In genomic region chr7:107989618-107990373, GRCh38 we compare ENCODE assay signal across 16 cellular contexts. TPM values are rescaled to one million over a fixed set of nuclear protein-coding genes. Genes with fewer than 3 reads are reported as not detected.
A peak's percentile ranks its signal among the peaks of the same experiment; 100 is the strongest.
DNase-seq lines count a peak whose midpoint lies in the region; ATAC-seq, FAIRE-seq and TF ChIP-seq lines count a peak whose summit lies in the region.
"Had no signal": no experiment of that assay in that cellular context is flagged by ENCODE, and none has a peak within 500 bp of the region (broad histone marks: within the 10 kb centered on the region; RNA-seq: fewer than 3 reads in every experiment).

No MANE protein-coding gene starts in this region.

- H3K27me3 ChIP-seq in IMR-90 (ENCODE audit: control insufficient read depth, insufficient read depth, low read length), result no peaks in the 10 kb centered on the region
- H3K27me3 ChIP-seq in endothelial cell of umbilical vein (ENCODE audit: control insufficient read depth in 2 of 2, insufficient read depth in 2 of 2, low read length in 2 of 2), result no peaks in the 10 kb centered on the region
- no peaks in the 10 kb centered on the region for H3K27me3 ChIP-seq in neural cell (ENCODE audit: insufficient read depth, low read depth, low read length)

- H3K4ac ChIP-seq in IMR-90 (ENCODE audit: low read depth, low read length), result peak overlapping the region; percentile 71

- ATAC-seq in IMR-90 (ENCODE audit: low read depth) (peak; percentile 65), HG02884 (IDR thresholded peaks at IDR 0.05; ENCODE audit: unreplicated experiment) (no peak), GM21619 (IDR thresholded peaks at IDR 0.05; ENCODE audit: unreplicated experiment) (no peak)

- H3K9ac ChIP-seq in IMR-90 (ENCODE audit: low read depth, low read length) (no peak overlapping the region), endothelial cell of umbilical vein (replicated peaks; ENCODE audit: extremely low read depth, insufficient read depth, low read length) (peak overlapping the region; percentile 24), neural cell (ENCODE audit: low read length) (no peak overlapping the region)

- H3K4me2 ChIP-seq in IMR-90 (ENCODE audit: low read depth, low read length) (no peak overlapping the region), endothelial cell of umbilical vein (ENCODE audit: insufficient read depth, low read length) (no peak overlapping the region), neural cell (ENCODE audit: low read length) (no peak overlapping the region)

- H3K79me2 ChIP-seq in endothelial cell of umbilical vein (ENCODE audit: control insufficient read depth, insufficient read depth, low read length) (peaks cover 85% of the 10 kb centered on the region), neural cell (replicated peaks; ENCODE audit: insufficient read depth, low read length) (no peaks in the 10 kb centered on the region)

- H2BK5ac ChIP-seq in IMR-90 (ENCODE audit: low read depth, low read length, poor library complexity, severe bottlenecking), result no peak overlapping the region

- TF ChIP-seq EP300 in neural cell (conservative IDR thresholded peaks at IDR 0.05; ENCODE audit: poor library complexity, severe bottlenecking), result no peak

- H3K14ac ChIP-seq in IMR-90 (replicated peaks; ENCODE audit: low read depth, low read length), result no peak overlapping the region

- H2BK20ac ChIP-seq in IMR-90 (ENCODE audit: low read depth, low read length), result no peak overlapping the region

- H3F3A ChIP-seq in neural cell (ENCODE audit: insufficient read depth, low read length, poor library complexity, severe bottlenecking), result no peaks in the 10 kb centered on the region

- DNase-seq in A172 (ENCODE audit: low spot score), result peak; percentile 67
- peak; percentile 78 for DNase-seq in IMR-90
- peak; percentile 48 for DNase-seq in endothelial cell of umbilical vein (ENCODE audit: low read depth, low spot score)
- DNase-seq in cerebellum (ENCODE audit: low spot score), result no peak
- no peak for DNase-seq in NCI-H2029 treated with DMSO at 0.1 percent for 48 hours (lab: John Stamatoyannopoulos, UW)
- DNase-seq: ACHN; activated CD8-positive, alpha-beta memory T cell treated with anti-CD3 and anti-CD28 coated beads, Interleukin-2, amount 50 U/mL, for 4 hours; effector CD8-positive, alpha-beta T cell; NCI-H510A treated with DMSO at 0.1 percent for 48 hours; trophoblast cell had no signal

- no peak overlapping the region for H2AFZ ChIP-seq in IMR-90 (replicated peaks; ENCODE audit: low read length, poor library complexity)
- no peak overlapping the region for H2AFZ ChIP-seq in endothelial cell of umbilical vein (ENCODE audit: low read depth, low read length)
- H2AFZ ChIP-seq in neural cell (ENCODE audit: low read depth, low read length), result no peak overlapping the region

- peaks cover 17% of the 10 kb centered on the region; the same call in 1 of the 2 replicates for H3K9me1 ChIP-seq in IMR-90 (ENCODE audit: insufficient read depth, low read length)
- H3K9me1 ChIP-seq in endothelial cell of umbilical vein (replicated peaks; ENCODE audit: control insufficient read depth, extremely low read depth, insufficient read depth, low read length), result no peaks in the 10 kb centered on the region

- intact Hi-C loops in IMR-90 (cut with micrococcal nuclease), result no loop called here
- intact Hi-C loops in endothelial cell of umbilical vein (cut with micrococcal nuclease), result loop anchor here (10.0 kb wide), 1 partner anchor 245 kb away; the partner anchor contains the start of gene CBLL1

- H3K36me3 ChIP-seq in IMR-90 (ENCODE audit: control insufficient read depth, insufficient read depth, low read length) (peaks cover 69% of the 10 kb centered on the region), endothelial cell of umbilical vein (ENCODE audit: control insufficient read depth in 2 of 2, extremely low read depth in 1 of 2, insufficient read depth in 2 of 2, low read length in 2 of 2) (peaks cover 42 to 61% of the 10 kb centered on the region in 2 experiments), neural cell (ENCODE audit: insufficient read depth, low read length) (no peaks in the 10 kb centered on the region)

- POLR2A ChIA-PET in IMR-90 (lab: Charles Lee; ENCODE audit: unreplicated experiment), result no interaction called here
- POLR2A ChIA-PET in endothelial cell of umbilical vein (lab: Charles Lee), result no interaction called here

- H3K27ac ChIP-seq in IMR-90 (ENCODE audit: insufficient read depth, low read length) (no peak overlapping the region), endothelial cell of umbilical vein (ENCODE audit: insufficient read depth, low read depth, low read length) (peak overlapping the region; percentile 41), neural cell (ENCODE audit: low read length) (peak overlapping the region; percentile 62)

- no peak overlapping the region for H2BK15ac ChIP-seq in IMR-90 (ENCODE audit: low read depth, low read length)

- no peaks in the 10 kb centered on the region for H3K9me3 ChIP-seq in IMR-90 (ENCODE audit: control insufficient read depth, insufficient read depth, low read length)
- no peaks in the 10 kb centered on the region for H3K9me3 ChIP-seq in endothelial cell of umbilical vein (replicated peaks; ENCODE audit: control insufficient read depth, insufficient read depth, low read length)
- no peaks in the 10 kb centered on the region for H3K9me3 ChIP-seq in neural cell (ENCODE audit: low read length)
- H3K9me3 ChIP-seq: HAP-1 had no signal

- H3K18ac ChIP-seq in IMR-90 (ENCODE audit: low read depth, low read length), result 0 out of 2 replicates have a peak overlapping the region, but pooled peaks have one; percentile 9

- no peak overlapping the region for H4K8ac ChIP-seq in IMR-90 (ENCODE audit: low read depth in 2 of 2, low read length in 2 of 2)

- H3K23ac ChIP-seq in IMR-90 (ENCODE audit: low read depth, low read length), result no peak overlapping the region

- no peak for TF ChIP-seq CTCF in IMR-90 (conservative IDR thresholded peaks at IDR 0.05; ENCODE audit: low read depth, low read length)
- no peak for TF ChIP-seq CTCF in endothelial cell of umbilical vein (IDR thresholded peaks at IDR 0.05; ENCODE audit: extremely low read depth in 1 of 2, insufficient read depth in 1 of 2, low read depth in 1 of 2, low read length in 2 of 2)
- no peak for TF ChIP-seq CTCF in neural cell (IDR thresholded peaks at IDR 0.05; ENCODE audit: poor library complexity, severe bottlenecking)

- TF ChIP-seq RAD21 in IMR-90 (IDR thresholded peaks at IDR 0.05; ENCODE audit: low read length), result no peak
- no peak for TF ChIP-seq RAD21 in neural cell (conservative IDR thresholded peaks at IDR 0.05)

- BruUV-seq in IMR-90 (replicated peaks; lab: Mats Ljungman, UMichigan) (no TSS peak), endothelial cell of umbilical vein (replicated peaks; lab: Mats Ljungman, UMichigan) (no TSS peak)

- H2BK120ac ChIP-seq in IMR-90 (ENCODE audit: low read depth, low read length), result no peak overlapping the region

- H2AK9ac ChIP-seq in IMR-90 (replicated peaks; ENCODE audit: low read depth, low read length, poor library complexity), result no peak overlapping the region

- peaks cover 6% of the 10 kb centered on the region for H3K4me1 ChIP-seq in IMR-90 (ENCODE audit: control insufficient read depth, insufficient read depth, low read length)
- H3K4me1 ChIP-seq in endothelial cell of umbilical vein (ENCODE audit: control insufficient read depth, extremely low read depth, insufficient read depth, low read length), result peaks cover 25% of the 10 kb centered on the region

- H3K79me1 ChIP-seq in IMR-90 (ENCODE audit: low read depth in 1 of 2, low read length in 2 of 2), result peaks cover 20 to 49% of the 10 kb centered on the region in 2 experiments

- dilution Hi-C loops in IMR-90 (cut with HindIII; ENCODE audit: low sequenced_read_pairs, unreplicated experiment) (no loop called here), endothelial cell of umbilical vein (cut with MboI; ENCODE audit: extremely low pct_ligation_motif_present, low sequenced_read_pairs) (no loop called here)

- no peak overlapping the region for H4K91ac ChIP-seq in IMR-90 (ENCODE audit: insufficient read depth, low read depth, low read length)

- no peak overlapping the region for H4K5ac ChIP-seq in IMR-90 (ENCODE audit: low read depth, low read length)

- H4K20me1 ChIP-seq in IMR-90 (ENCODE audit: insufficient read depth, low read length), result peaks cover 19% of the 10 kb centered on the region; the same call in 1 of the 2 replicates
- H4K20me1 ChIP-seq in endothelial cell of umbilical vein (replicated peaks; ENCODE audit: control insufficient read depth, extremely low read depth, insufficient read depth, low read length), result peaks cover 2% of the 10 kb centered on the region
- no peaks in the 10 kb centered on the region for H4K20me1 ChIP-seq in neural cell (ENCODE audit: insufficient read depth)

- no peak overlapping the region for H2AK5ac ChIP-seq in IMR-90 (ENCODE audit: low read depth, low read length)

- CTCF ChIA-PET in IMR-90 (lab: Yijun Ruan, JAX) (no interaction called here), endothelial cell of umbilical vein (lab: Charles Lee) (interaction anchor here (1.0 to 2.5 kb wide), 4 partner anchors 9 to 156 kb away, joined by 4 to 17 read pairs (median 4); no protein-coding TSS in a partner anchor)

- no peak for FAIRE-seq in endothelial cell of umbilical vein (lab: Jason Lieb, UNC)
- FAIRE-seq: GM12891 had no signal

- H3K56ac ChIP-seq in IMR-90 (ENCODE audit: extremely low read depth, insufficient read depth, low read length), result no peak overlapping the region

- no peak for TF ChIP-seq POLR2A in IMR-90 (IDR thresholded peaks at IDR 0.05; ENCODE audit: low read depth, low read length)
- TF ChIP-seq POLR2A in endothelial cell of umbilical vein (IDR thresholded peaks at IDR 0.05; ENCODE audit: low read depth, low read length), result peak; percentile 29

- in situ Hi-C loops in IMR-90 (cut with MboI; ENCODE audit: low sequenced_read_pairs), result no loop called here

- H3K4me3 ChIP-seq in IMR-90 (ENCODE audit: insufficient read depth, low read depth, low read length) (no peak overlapping the region), endothelial cell of umbilical vein (replicated peaks in 1 of 3; ENCODE audit: insufficient read depth in 1 of 3, low read depth in 1 of 3, low read length in 3 of 3) (no peak overlapping the region), neural cell (ENCODE audit: low read length) (peak overlapping the region; percentile 24)
- H3K4me3 ChIP-seq: HAP-1, skin epidermis had no signal

- WGBS in IMR-90 (ENCODE audit: extremely low coverage in 2 of 2, insufficient read length in 1 of 2), 2 experiments, result 100% methylated on average over 1 of the region's 9 CpGs; no CpG with 5 or more reads in 1 of the 2 experiments

- H3K9me2 ChIP-seq in neural cell (ENCODE audit: insufficient read depth, low read length), result no peaks in the 10 kb centered on the region

RNA-seq across cellular contexts. Expression of gene LAMB1, which starts 13.2 kb away (rescaled TPM):
- 133 and 151 TPM in 2 replicates for total RNA-seq in A172 (2014; rRNA removed; shearing (Covaris generic))
- 117 TPM in 2 replicates for total RNA-seq in IMR-90 (2012; rRNA removed)
- 97.5 and 114 TPM in 2 replicates for polyA plus RNA-seq in IMR-90 (2012; rRNA removed)
- polyA plus RNA-seq in IMR-90 (2012; cell fraction: cytosol; rRNA removed), result 83.3 and 90.8 TPM in 2 replicates
- 304 and 403 TPM in 2 replicates for polyA plus RNA-seq in IMR-90 (2012; cell fraction: nucleus; rRNA removed; ENCODE audit: low replicate concordance)
- total RNA-seq in endothelial cell of umbilical vein, result 703 and 734 TPM in 2 replicates
- polyA plus RNA-seq in endothelial cell of umbilical vein, result 588 and 591 TPM in 2 replicates
- polyA plus RNA-seq in endothelial cell of umbilical vein (2011; cell fraction: cytosol; rRNA removed), result 325 and 368 TPM in 2 replicates
- polyA plus RNA-seq in endothelial cell of umbilical vein (2011; cell fraction: nucleus; rRNA removed), result 2,332 and 2,533 TPM in 2 replicates
- polyA plus RNA-seq in endothelial cell of umbilical vein (2012), result 625 and 739 TPM in 2 replicates
- polyA minus RNA-seq in endothelial cell of umbilical vein, result 1,649 and 1,751 TPM in 2 replicates
- polyA minus RNA-seq in endothelial cell of umbilical vein (2011; cell fraction: cytosol; rRNA and poly(A)+ RNA removed), result 25.5 TPM
- polyA minus RNA-seq in endothelial cell of umbilical vein (2011; cell fraction: nucleus; rRNA and poly(A)+ RNA removed), result 1,355 and 1,366 TPM in 2 replicates
- 2.5 and 7.6 TPM in 2 replicates for polyA plus RNA-seq in neural cell
- polyA minus RNA-seq in neural cell, result 4.1 and 5.8 TPM in 2 replicates
- 87.2 TPM for total RNA-seq in cerebellum

Comparison
In these comparisons a context has a peak if more than half of its experiments do, and no peak if none do; other contexts are left out.
1. DNase-seq: peak in A172 (single experiment), IMR-90 (single experiment) and endothelial cell of umbilical vein (single experiment); none in cerebellum (single experiment) and NCI-H2029 treated with DMSO at 0.1 percent for 48 hours (single experiment).